Comparison of ENCODE assay signal across 8 cellular contexts in genomic region chr16:81469710-81470481, GRCh38. TPM values are rescaled to one million over a fixed set of nuclear protein-coding genes. Genes with fewer than 3 reads are reported as not detected.
A peak's percentile ranks its signal among the peaks of the same experiment; 100 is the strongest.
DNase-seq lines count a peak whose midpoint lies in the region; ATAC-seq, FAIRE-seq and TF ChIP-seq lines count a peak whose summit lies in the region.

No MANE protein-coding gene starts in this region.

- peaks cover 30% of the 10 kb centered on the region for H3K36me3 ChIP-seq in OCI-LY1 (ENCODE audit: insufficient read depth, low read length)

- H2AFZ ChIP-seq in OCI-LY1 (ENCODE audit: low read length), result no peak overlapping the region

- peak overlapping the region; percentile 60 for H3K4me2 ChIP-seq in OCI-LY1 (ENCODE audit: low read length)

- TF ChIP-seq CTCF in OCI-LY1 (IDR thresholded peaks at IDR 0.05; ENCODE audit: low read length), result no peak
- TF ChIP-seq CTCF in choroid plexus epithelial cell (conservative IDR thresholded peaks at IDR 0.05; ENCODE audit: low read depth, low read length), result no peak
- TF ChIP-seq CTCF in foreskin keratinocyte (conservative IDR thresholded peaks at IDR 0.05), result no peak

- DNase-seq in choroid plexus epithelial cell (ENCODE audit: low read depth) (peak; percentile 60), NCI-H1105 treated with DMSO at 0.1 percent for 48 hours (lab: John Stamatoyannopoulos, UW) (no peak), foreskin keratinocyte (no peak), frontal cortex (ENCODE audit: low spot score in 2 of 2) (no peak)
- DNase-seq in stimulated activated CD8-positive, alpha-beta memory T cell treated with anti-CD3 and anti-CD28 coated beads, Interleukin-4, amount 100 ng/mL, for 48 hours, result peak; percentile 48

- H4K20me1 ChIP-seq in OCI-LY1 (ENCODE audit: insufficient read depth, low read length), result no peaks in the 10 kb centered on the region

- H3K27me3 ChIP-seq in OCI-LY1 (ENCODE audit: insufficient read depth, low read length), result no peaks in the 10 kb centered on the region
- no peaks in the 10 kb centered on the region for H3K27me3 ChIP-seq in foreskin keratinocyte

- 0 out of 2 replicates have a peak, but pooled peaks cover 4% of the 10 kb centered on the region for H3F3A ChIP-seq in OCI-LY1 (ENCODE audit: insufficient read depth, low read length)

- H3K4me1 ChIP-seq in OCI-LY1 (ENCODE audit: insufficient read depth, low read length, severe bottlenecking) (peaks cover 46% of the 10 kb centered on the region), foreskin keratinocyte (no peaks in the 10 kb centered on the region)

- H3K4me3 ChIP-seq in OCI-LY1 (ENCODE audit: low read depth, low read length, poor library complexity, severe bottlenecking) (peak overlapping the region; percentile 33), choroid plexus epithelial cell (ENCODE audit: low read depth, low read length) (no peak overlapping the region)

- ATAC-seq in GM18867 (IDR thresholded peaks at IDR 0.05; ENCODE audit: unreplicated experiment) (peak; percentile 83), HG02763 (IDR thresholded peaks at IDR 0.05; ENCODE audit: unreplicated experiment) (peak; percentile 76), foreskin keratinocyte (no peak)

- H3K79me2 ChIP-seq in OCI-LY1 (ENCODE audit: insufficient read depth, low read length), result peaks cover 61% of the 10 kb centered on the region

- H3K9ac ChIP-seq in OCI-LY1 (ENCODE audit: low read length), result peak overlapping the region; percentile 58

- H3K9me3 ChIP-seq in OCI-LY1 (ENCODE audit: low read length), result no peaks in the 10 kb centered on the region

- H3K27ac ChIP-seq in OCI-LY1 (ENCODE audit: low read depth, low read length, poor library complexity, severe bottlenecking), result peak overlapping the region; percentile 96
- no peak overlapping the region for H3K27ac ChIP-seq in foreskin keratinocyte

- no peaks in the 10 kb centered on the region for H3K9me2 ChIP-seq in OCI-LY1 (ENCODE audit: low read depth, low read length)

- FAIRE-seq in frontal cortex (lab: Jason Lieb, UNC), result no peak

RNA-seq across cellular contexts. Expression of gene CMIP, which starts 25.3 kb away (rescaled TPM):
- total RNA-seq in foreskin keratinocyte, result 28.0 and 28.9 TPM in 2 replicates
- polyA plus RNA-seq in foreskin keratinocyte, result 12.9 and 15.3 TPM in 2 replicates
- total RNA-seq in frontal cortex, result 18.8 TPM

Comparison
In these comparisons a context has a peak if more than half of its experiments do, and no peak if none do; other contexts are left out.
1. DNase-seq: peak in choroid plexus epithelial cell (single experiment) and stimulated activated CD8-positive, alpha-beta memory T cell treated with anti-CD3 and anti-CD28 coated beads, Interleukin-4, amount 100 ng/mL, for 48 hours (single experiment); none in NCI-H1105 treated with DMSO at 0.1 percent for 48 hours (single experiment), foreskin keratinocyte (0 of 2) and frontal cortex (0 of 2).